ENCODE assay signal across 15 cellular contexts in the genomic region with DNA sequence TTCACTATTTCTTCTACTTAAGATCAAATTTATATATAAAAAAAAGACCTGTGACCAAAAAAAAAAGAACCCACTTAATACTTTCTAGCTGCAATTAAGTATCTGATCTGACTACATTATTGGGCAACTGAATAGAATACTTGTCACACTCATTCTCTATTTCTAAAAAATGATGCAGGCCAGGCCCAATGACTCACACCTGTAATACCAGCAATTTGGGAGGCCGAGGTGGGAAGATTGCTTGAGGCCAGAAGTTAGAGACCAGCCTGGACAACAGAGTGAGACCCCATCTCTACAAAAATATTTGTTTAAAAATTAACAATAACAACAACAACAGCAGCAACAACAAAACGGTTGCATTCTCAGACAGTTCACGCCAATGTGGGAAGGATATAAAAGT.
A peak's percentile ranks its signal among the peaks of the same experiment; 100 is the strongest.
DNase-seq lines count a peak whose midpoint lies in the region; ATAC-seq and TF ChIP-seq lines count a peak whose summit lies in the region.
"Had no signal": no experiment of that assay in that cellular context is flagged by ENCODE, and none has a peak within 500 bp of the region (broad histone marks: within the 10 kb centered on the region; RNA-seq: fewer than 3 reads in every experiment).

No MANE protein-coding gene starts in this region.

- no peaks in the 10 kb centered on the region for H3K36me3 ChIP-seq in lower lobe of right lung
- no peaks in the 10 kb centered on the region for H3K36me3 ChIP-seq in brain microvascular endothelial cell (replicated peaks)

- intact Hi-C loops in lower lobe of right lung (cut with DNase I) (no loop called here), Calu3 (cut with micrococcal nuclease; ENCODE audit: unreplicated experiment) (no loop called here)

- H3K36me3 Mint-ChIP-seq in Calu3 (ENCODE audit: insufficient read depth, unreplicated experiment), result no peaks in the 10 kb centered on the region
- H3K36me3 Mint-ChIP-seq: CD4-positive, CD25-positive, alpha-beta regulatory T cell had no signal

- H3K27ac ChIP-seq in HL-60 (replicated peaks) (peak overlapping the region; percentile 55), lower lobe of right lung (peak overlapping the region; percentile 0), brain microvascular endothelial cell (no peak overlapping the region)

- H3K4me3 ChIP-seq in HL-60 (replicated peaks; ENCODE audit: insufficient read depth, low read length) (no peak overlapping the region), lower lobe of right lung (no peak overlapping the region), brain microvascular endothelial cell (ENCODE audit: low read depth, low read length) (no peak overlapping the region)

- peaks cover 31% of the 10 kb centered on the region for H3K4me1 ChIP-seq in lower lobe of right lung

- H3K27ac Mint-ChIP-seq in Calu3 (ENCODE audit: unreplicated experiment), result no peak overlapping the region

- no peaks in the 10 kb centered on the region for H3K27me3 Mint-ChIP-seq in Calu3 (ENCODE audit: unreplicated experiment)

- H3K4me1 Mint-ChIP-seq in Calu3 (ENCODE audit: low read depth, unreplicated experiment), result no peaks in the 10 kb centered on the region

- BruUV-seq in Calu3 (replicated peaks; lab: Mats Ljungman, UMichigan), result no TSS peak

- peak; percentile 42 for ATAC-seq in GM18511 (IDR thresholded peaks at IDR 0.05; ENCODE audit: unreplicated experiment)
- ATAC-seq in GM21717 (IDR thresholded peaks at IDR 0.05; ENCODE audit: unreplicated experiment), result peak; percentile 25
- ATAC-seq in lower lobe of right lung, result no peak
- ATAC-seq: activated CD4-positive, CD25-positive, alpha-beta regulatory T cell treated with anti-CD3 and anti-CD28 coated beads, Interleukin-2, amount 50 U/mL, for 24 hours; PC-3 had no signal

- H3K9me3 Mint-ChIP-seq in Calu3 (ENCODE audit: low read depth, unreplicated experiment), result no peaks in the 10 kb centered on the region

- CTCF ChIA-PET in Calu3 (lab: Charles Lee), result no interaction called here

- H3K4me3 Mint-ChIP-seq in Calu3 (ENCODE audit: low read depth, unreplicated experiment), result no peak overlapping the region
- H3K4me3 Mint-ChIP-seq: CD4-positive, CD25-positive, alpha-beta regulatory T cell had no signal

- no peaks in the 10 kb centered on the region for H3K9me3 ChIP-seq in lower lobe of right lung

- DNase-seq in HL-60 (ENCODE audit: low read depth in 1 of 2, low spot score in 1 of 2) (peak in 1 of 2 experiments; percentile 61), lower lobe of right lung (no peak), brain microvascular endothelial cell (no peak), Calu3 (no peak), NCI-H446 treated with DMSO at 0.1 percent for 48 hours (lab: John Stamatoyannopoulos, UW) (no peak), putamen (ENCODE audit: low spot score) (no peak)
- DNase-seq: activated T-cell treated with anti-CD3 and anti-CD28 coated beads for 4 hours; CD4-positive, CD25-positive, alpha-beta regulatory T cell; NCI-H1092 treated with DMSO at 0.1 percent for 48 hours; NCI-H2171 treated with DMSO at 0.1 percent for 48 hours; PC-3; stimulated activated CD4-positive, alpha-beta T cell treated with anti-CD3 and anti-CD28 coated beads, Interleukin-2, amount 100 ng/mL, for 24 hours had no signal

- TF ChIP-seq CTCF in HL-60 (IDR thresholded peaks at IDR 0.05; ENCODE audit: insufficient read depth, low read length), result no peak
- no peak for TF ChIP-seq CTCF in lower lobe of right lung (IDR thresholded peaks at IDR 0.05)
- TF ChIP-seq CTCF in brain microvascular endothelial cell (IDR thresholded peaks at IDR 0.05; ENCODE audit: low read depth, low read length, missing control alignments), result no peak
- TF ChIP-seq CTCF in Calu3 (IDR thresholded peaks at IDR 0.05; ENCODE audit: unreplicated experiment), result no peak

- H3K27me3 ChIP-seq in HL-60 (ENCODE audit: insufficient read depth, poor library complexity, severe bottlenecking) (no peaks in the 10 kb centered on the region), lower lobe of right lung (ENCODE audit: low read depth) (no peaks in the 10 kb centered on the region), brain microvascular endothelial cell (replicated peaks) (no peaks in the 10 kb centered on the region)

- in situ Hi-C loops in brain microvascular endothelial cell (cut with HindIII; ENCODE audit: low pct_ligation_motif_present, low sequenced_read_pairs), result no loop called here

Comparison
In these comparisons a context has a peak if more than half of its experiments do, and no peak if none do; other contexts are left out.
1. ATAC-seq: peak in GM18511 (single experiment) and GM21717 (single experiment); none in lower lobe of right lung (0 of 2).